In the genomic region with DNA sequence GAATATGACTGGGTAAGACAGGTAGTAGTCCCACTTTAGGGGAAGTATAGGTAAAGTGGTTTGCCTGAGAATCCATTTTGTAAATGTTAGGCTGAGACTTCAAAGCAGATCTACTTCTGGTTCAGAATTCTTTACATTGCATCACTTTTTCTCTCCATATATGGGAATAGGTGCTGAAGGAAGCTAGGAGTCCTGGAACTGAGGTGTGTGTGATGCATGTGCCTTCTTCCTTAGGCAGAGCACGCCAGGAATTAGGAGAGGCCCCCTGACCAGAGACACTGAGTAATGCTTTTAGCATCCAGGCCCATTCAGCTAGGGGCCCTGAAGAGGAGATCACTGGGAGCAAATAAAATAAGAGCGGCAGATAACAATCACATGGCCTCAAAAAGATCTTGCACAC, we compare ENCODE assay signal across 20 cellular contexts.
DNase-seq lines count a peak whose midpoint lies in the region; ATAC-seq, FAIRE-seq and TF ChIP-seq lines count a peak whose summit lies in the region.
"Had no signal": no experiment of that assay in that cellular context is flagged by ENCODE, and none has a peak within 500 bp of the region (broad histone marks: within the 10 kb centered on the region; RNA-seq: fewer than 3 reads in every experiment).

No MANE protein-coding gene starts in this region.

- ATAC-seq in RWPE2 (ENCODE audit: low read depth) (peak; percentile 59; the same call in 2 of the 3 replicates), GM21723 (IDR thresholded peaks at IDR 0.05; ENCODE audit: unreplicated experiment) (no peak)
- ATAC-seq: HCT116 had no signal

- TF ChIP-seq RAD21 in H1 (IDR thresholded peaks at IDR 0.05 in 1 of 2, conservative IDR thresholded peaks at IDR 0.05 in 1 of 2; ENCODE audit: low read depth in 2 of 2, low read length in 2 of 2): no peak

- TF ChIP-seq CTCF in Caco-2 (IDR thresholded peaks at IDR 0.05; ENCODE audit: insufficient read depth in 1 of 2, low read depth in 1 of 2, low read length in 1 of 2, severe bottlenecking in 1 of 2, unreplicated experiment in 1 of 2) (no peak), RWPE2 (IDR thresholded peaks at IDR 0.05; ENCODE audit: poor library complexity, severe bottlenecking) (no peak), H1 (IDR thresholded peaks at IDR 0.05; ENCODE audit: control extremely low read depth in 1 of 3, insufficient read depth in 1 of 3, low read depth in 1 of 3, low read length in 3 of 3) (no peak), WERI-Rb-1 (IDR thresholded peaks at IDR 0.05; ENCODE audit: low read depth, low read length) (no peak)

- H2AK5ac ChIP-seq in H1 (ENCODE audit: low read depth, low read length): no peak overlapping the region
- H2AK5ac ChIP-seq in neuronal stem cell (ENCODE audit: low read depth, low read length): no peak overlapping the region

- no peak for TF ChIP-seq EP300 in H1 (IDR thresholded peaks at IDR 0.05; ENCODE audit: borderline replicate concordance in 1 of 2, low read depth in 2 of 2, low read length in 2 of 2)

- H2BK15ac ChIP-seq in H1 (ENCODE audit: low read length): no peak overlapping the region
- H2BK15ac ChIP-seq in neuronal stem cell (ENCODE audit: low read length): no peak overlapping the region

- H3K14ac ChIP-seq in H1 (ENCODE audit: insufficient read length) (no peak overlapping the region), neuronal stem cell (ENCODE audit: low read length) (no peak overlapping the region)

- no peak for FAIRE-seq in H1 (lab: Jason Lieb, UNC)
- FAIRE-seq: GM12892, H54 had no signal

- H3K4me1 ChIP-seq in Caco-2 (0 out of 2 replicates have a peak, but pooled peaks cover 6% of the 10 kb centered on the region), RWPE2 (ENCODE audit: insufficient read depth, poor library complexity, severe bottlenecking) (no peaks in the 10 kb centered on the region), H1 (replicated peaks in 1 of 4; ENCODE audit: control insufficient read depth in 3 of 4, insufficient read depth in 4 of 4, low read length in 3 of 4) (no peaks in the 10 kb centered on the region), neuronal stem cell (ENCODE audit: control insufficient read depth in 2 of 2, insufficient read depth in 1 of 2, low read depth in 1 of 2, low read length in 2 of 2) (no peaks in the 10 kb centered on the region)
- H3K4me1 ChIP-seq: BLaER1 had no signal

- intact Hi-C loops in Caco-2 (cut with micrococcal nuclease; ENCODE audit: unreplicated experiment): no loop called here

- H2BK12ac ChIP-seq in H1 (ENCODE audit: low read depth, low read length) (no peak overlapping the region), neuronal stem cell (ENCODE audit: low read length) (no peak overlapping the region)

- H3K4me3 Mint-ChIP-seq in Caco-2 (ENCODE audit: unreplicated experiment): no peak overlapping the region
- H3K4me3 Mint-ChIP-seq: CD8-positive, alpha-beta memory T cell had no signal

- no peak for TF ChIP-seq POLR2A in H1 (IDR thresholded peaks at IDR 0.05; ENCODE audit: control extremely low read depth in 1 of 2, low read depth in 2 of 2, low read length in 2 of 2)

- 76% methylated on average over 2 of the region's 2 CpGs; no CpG with 5 or more reads in 1 of the 2 experiments for WGBS in H1 (ENCODE audit: extremely low coverage in 1 of 2, insufficient coverage in 1 of 2, insufficient read length in 1 of 2, insufficient replicate concordance in 2 of 2, low coverage in 1 of 2, low lambda C conversion rate in 2 of 2, missing lambda C conversion rate in 1 of 2), 2 experiments
- WGBS in neuronal stem cell (ENCODE audit: extremely low coverage in 2 of 2, insufficient read length in 2 of 2, insufficient replicate concordance in 1 of 2), 2 donors: no CpG with 5 or more reads among the region's 2 CpGs

- POLR2A ChIA-PET in Caco-2 (lab: Charles Lee) (no interaction called here), H1 (lab: Charles Lee; ENCODE audit: partially characterized antibody) (no interaction called here)

- peaks cover 22% of the 10 kb centered on the region for H3K9me3 ChIP-seq in Caco-2
- H3K9me3 ChIP-seq in RWPE2 (ENCODE audit: severe bottlenecking): no peaks in the 10 kb centered on the region
- peaks cover 3 to 12% of the 10 kb centered on the region in 2 experiments; a peak in 2 of 4 replicates for H3K9me3 ChIP-seq in H1 (ENCODE audit: insufficient read depth in 2 of 2, low read depth in 1 of 2, low read length in 1 of 2)
- H3K9me3 ChIP-seq in WERI-Rb-1 (ENCODE audit: severe bottlenecking): no peaks in the 10 kb centered on the region
- H3K9me3 ChIP-seq in neuronal stem cell (replicated peaks in 1 of 2; ENCODE audit: control insufficient read depth in 2 of 2, insufficient read depth in 1 of 2, low read depth in 1 of 2, low read length in 2 of 2): peaks cover 1 to 12% of the 10 kb centered on the region in 2 donors

- H2BK120ac ChIP-seq in H1 (replicated peaks; ENCODE audit: low read depth, low read length) (no peak overlapping the region), neuronal stem cell (ENCODE audit: low read depth, low read length) (no peak overlapping the region)

- no peaks in the 10 kb centered on the region for H3K27me3 Mint-ChIP-seq in Caco-2 (ENCODE audit: insufficient read depth, unreplicated experiment)

- no peaks in the 10 kb centered on the region for H3K79me2 ChIP-seq in H1 (ENCODE audit: control insufficient read depth in 1 of 2, insufficient read depth in 2 of 2, low read length in 2 of 2)

- H3K36me3 ChIP-seq in Caco-2 (ENCODE audit: control insufficient read depth, insufficient read depth, low read length): no peaks in the 10 kb centered on the region
- no peaks in the 10 kb centered on the region for H3K36me3 ChIP-seq in RWPE2 (ENCODE audit: low read depth)
- H3K36me3 ChIP-seq in H1 (ENCODE audit: control insufficient read depth in 2 of 4, insufficient read depth in 4 of 4, low read length in 3 of 4): no peaks in the 10 kb centered on the region
- H3K36me3 ChIP-seq in WERI-Rb-1: no peaks in the 10 kb centered on the region
- H3K36me3 ChIP-seq in neuronal stem cell (replicated peaks in 1 of 2; ENCODE audit: control insufficient read depth in 2 of 2, insufficient read depth in 2 of 2, low read length in 2 of 2): no peaks in the 10 kb centered on the region
- H3K36me3 ChIP-seq: BLaER1 had no signal

- H3K23ac ChIP-seq in H1 (ENCODE audit: insufficient read length) (no peak overlapping the region), neuronal stem cell (ENCODE audit: low read depth, low read length, poor library complexity) (no peak overlapping the region)

- no peak overlapping the region for H4K8ac ChIP-seq in H1 (ENCODE audit: extremely low read depth, insufficient read depth, low read length)
- no peak overlapping the region for H4K8ac ChIP-seq in neuronal stem cell (ENCODE audit: low read depth, low read length)

- H3K27me3 ChIP-seq in Caco-2 (replicated peaks; ENCODE audit: control insufficient read depth, insufficient read depth, low read length) (no peaks in the 10 kb centered on the region), RWPE2 (ENCODE audit: insufficient read depth, poor library complexity, severe bottlenecking) (no peaks in the 10 kb centered on the region), H1 (replicated peaks in 1 of 4; ENCODE audit: control insufficient read depth in 3 of 4, extremely low read depth in 1 of 4, insufficient read depth in 3 of 4, low read length in 3 of 4) (no peaks in the 10 kb centered on the region), WERI-Rb-1 (ENCODE audit: insufficient read depth, low read depth, severe bottlenecking) (no peaks in the 10 kb centered on the region), neuronal stem cell (ENCODE audit: control insufficient read depth in 3 of 3, insufficient read depth in 3 of 3, low read depth in 1 of 3, low read length in 3 of 3) (no peaks in the 10 kb centered on the region)
- H3K27me3 ChIP-seq: BLaER1 had no signal

- H3K27ac Mint-ChIP-seq in Caco-2 (ENCODE audit: unreplicated experiment): peak overlapping the region; percentile 14
- H3K27ac Mint-ChIP-seq: CD8-positive, alpha-beta memory T cell had no signal

- H3K4me1 Mint-ChIP-seq in Caco-2 (ENCODE audit: low read depth, unreplicated experiment): peaks cover 11% of the 10 kb centered on the region
- H3K4me1 Mint-ChIP-seq: CD8-positive, alpha-beta memory T cell had no signal

- H3K4me2 ChIP-seq in H1 (ENCODE audit: insufficient read depth in 1 of 2, low read depth in 2 of 2, low read length in 2 of 2) (no peak overlapping the region), neuronal stem cell (ENCODE audit: insufficient read depth, low read length, poor library complexity, severe bottlenecking) (no peak overlapping the region)
- H3K4me2 ChIP-seq: BLaER1 had no signal

- H3K4ac ChIP-seq in H1 (replicated peaks; ENCODE audit: insufficient read length, low read depth, low read length) (no peak overlapping the region), neuronal stem cell (ENCODE audit: low read length) (no peak overlapping the region)

- H3K23me2 ChIP-seq in H1 (ENCODE audit: low read depth, low read length): no peaks in the 10 kb centered on the region

- no peak overlapping the region for H3K56ac ChIP-seq in H1 (replicated peaks; ENCODE audit: insufficient read length, low read depth, low read length)

- H3K27ac ChIP-seq in RWPE2 (ENCODE audit: poor library complexity, severe bottlenecking) (no peak overlapping the region), H1 (ENCODE audit: low read depth, low read length) (no peak overlapping the region), WERI-Rb-1 (no peak overlapping the region), neuronal stem cell (replicated peaks; ENCODE audit: low read length) (no peak overlapping the region)
- H3K27ac ChIP-seq: BLaER1 had no signal

- CTCF ChIA-PET in Caco-2 (lab: Charles Lee) (no interaction called here), H1 (lab: Charles Lee; ENCODE audit: partially characterized antibody) (no interaction called here)

- H2BK20ac ChIP-seq in H1 (ENCODE audit: low read length): no peak overlapping the region

- peak; percentile 12 to 42 for DNase-seq in Caco-2
- DNase-seq in RWPE2 (ENCODE audit: low spot score): no peak
- no peak for DNase-seq in H1 (ENCODE audit: low read depth in 1 of 2, low spot score in 2 of 2)
- peak; percentile 78 for DNase-seq in islet precursor cell
- DNase-seq in WERI-Rb-1: no peak
- DNase-seq in putamen (ENCODE audit: low spot score): no peak
- no peak for DNase-seq in neuronal stem cell (ENCODE audit: low spot score)
- DNase-seq: 8988T; AML-193; Calu3; CD8-positive, alpha-beta memory T cell; DMS79 treated with DMSO at 0.1 percent for 48 hours; EL; GDM1; IMR-90 had no signal

- H4K91ac ChIP-seq in H1 (replicated peaks; ENCODE audit: insufficient read length, low read length): no peak overlapping the region
- no peak overlapping the region for H4K91ac ChIP-seq in neuronal stem cell (ENCODE audit: low read depth, low read length, poor library complexity)

- H2AFZ ChIP-seq in H1 (ENCODE audit: low read length): no peak overlapping the region
- no peak overlapping the region for H2AFZ ChIP-seq in neuronal stem cell (ENCODE audit: low read length)

- H3K79me1 ChIP-seq in H1 (ENCODE audit: low read depth, low read length) (no peaks in the 10 kb centered on the region), neuronal stem cell (ENCODE audit: low read depth, low read length) (no peaks in the 10 kb centered on the region)

- peaks cover 41% of the 10 kb centered on the region for H3K9me3 Mint-ChIP-seq in Caco-2 (ENCODE audit: unreplicated experiment)

- no peak overlapping the region for H3K9ac ChIP-seq in H1 (replicated peaks in 1 of 4; ENCODE audit: extremely low read depth in 1 of 4, low read depth in 3 of 4, low read length in 3 of 4)
- no peak overlapping the region for H3K9ac ChIP-seq in neuronal stem cell (ENCODE audit: low read depth, low read length, poor library complexity)
- H3K9ac ChIP-seq: BLaER1 had no signal

- H4K5ac ChIP-seq in H1 (ENCODE audit: insufficient read length, low read depth, low read length): no peak overlapping the region

- no peak overlapping the region for H2BK5ac ChIP-seq in H1 (ENCODE audit: low read depth, low read length)
- H2BK5ac ChIP-seq in neuronal stem cell (ENCODE audit: low read length): no peak overlapping the region

- BruUV-seq in Caco-2 (replicated peaks; lab: Mats Ljungman, UMichigan): no TSS peak

- H3K18ac ChIP-seq in H1 (ENCODE audit: extremely low read depth, low read length) (no peak overlapping the region), neuronal stem cell (ENCODE audit: low read length) (no peak overlapping the region)

- no peaks in the 10 kb centered on the region for H3K36me3 Mint-ChIP-seq in Caco-2 (ENCODE audit: insufficient read depth, unreplicated experiment)

- no peaks in the 10 kb centered on the region for H4K20me1 ChIP-seq in H1 (replicated peaks in 1 of 2; ENCODE audit: control insufficient read depth in 1 of 2, insufficient read depth in 2 of 2, low read length in 2 of 2)
- H4K20me1 ChIP-seq: BLaER1 had no signal

- H3K4me3 ChIP-seq in Caco-2 (ENCODE audit: low read depth, low read length) (no peak overlapping the region), RWPE2 (ENCODE audit: severe bottlenecking) (no peak overlapping the region), H1 (ENCODE audit: extremely low read depth in 1 of 4, insufficient read depth in 2 of 4, low read depth in 3 of 4, low read length in 4 of 4) (no peak overlapping the region), WERI-Rb-1 (ENCODE audit: low read depth, low read length) (no peak overlapping the region), neuronal stem cell (ENCODE audit: low read length in 2 of 2) (no peak overlapping the region)
- H3K4me3 ChIP-seq: BLaER1 had no signal

Comparison
In these comparisons a context has a peak if more than half of its experiments do, and no peak if none do; other contexts are left out.
1. DNase-seq: peak in Caco-2 (2 of 2) and islet precursor cell (single experiment); none in RWPE2 (single experiment), H1 (0 of 2), WERI-Rb-1 (single experiment), putamen (single experiment) and neuronal stem cell (single experiment).